1 cellular context compared by ENCODE assay signal in the genomic region with DNA sequence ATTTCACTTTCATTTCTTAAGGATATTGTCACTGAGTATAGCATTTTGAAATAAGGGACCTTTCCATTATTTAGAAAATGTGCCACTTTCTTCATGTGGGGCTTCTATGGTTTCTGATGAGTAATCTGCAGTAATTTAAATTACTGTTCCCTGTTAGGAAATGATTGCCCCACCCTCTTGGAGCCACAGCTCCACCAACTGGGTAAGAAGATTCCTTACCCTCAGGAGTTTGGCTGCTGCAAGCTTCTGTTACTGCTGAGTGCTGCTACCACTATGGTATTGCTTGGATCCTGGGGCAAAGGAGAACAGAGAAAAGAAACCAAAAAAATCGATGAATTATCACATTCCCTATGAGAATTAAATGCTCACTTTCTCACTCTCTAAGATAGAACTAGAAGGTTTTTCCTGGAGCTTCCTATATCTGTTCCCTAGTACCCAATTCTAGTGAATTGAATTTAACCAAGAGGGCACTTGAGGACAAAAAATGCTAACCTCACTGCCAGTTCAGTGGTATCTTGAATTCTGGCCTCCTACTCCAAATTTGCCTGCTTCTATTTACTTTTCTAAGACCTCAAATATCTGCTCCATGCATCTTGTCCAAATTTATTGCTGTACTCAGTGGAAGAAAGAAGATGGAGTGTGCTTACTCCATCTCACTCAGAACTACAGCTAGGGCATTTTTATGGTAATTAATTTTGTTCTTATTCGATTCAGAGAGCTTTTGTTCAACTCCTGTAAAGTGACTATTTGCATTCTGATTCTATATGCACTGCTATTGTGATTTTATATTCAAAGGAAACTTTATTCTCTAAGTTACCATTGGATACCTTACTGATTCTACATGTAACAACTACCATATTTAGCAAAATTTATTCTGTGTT.
TF ChIP-seq lines count a peak whose summit lies in the region.

No MANE protein-coding gene starts in this region.

TF ChIP-seq in HepG2, 621 proteins besides CTCF, POLR2A, EP300 and RAD21 (continued from another document):
- TF ChIP-seq AKNA (CRISPR knock-in tag; IDR thresholded peaks at IDR 0.05; ENCODE audit: borderline replicate concordance) (no peak), KLF6 (CRISPR knock-in tag; IDR thresholded peaks at IDR 0.05) (no peak), ZNF879 (CRISPR knock-in tag; IDR thresholded peaks at IDR 0.05) (no peak), TOE1 (CRISPR knock-in tag; IDR thresholded peaks at IDR 0.05) (no peak), ZNF792 (CRISPR knock-in tag; IDR thresholded peaks at IDR 0.05) (no peak), AGO2 (optimal IDR thresholded peaks at IDR 0.05; ENCODE audit: low read depth, low read length) (no peak), JUN (CRISPR knock-in tag; IDR thresholded peaks at IDR 0.05) (no peak), HNF1A (IDR thresholded peaks at IDR 0.05; ENCODE audit: low read depth) (no peak), HNF1A (CRISPR knock-in tag; IDR thresholded peaks at IDR 0.05; ENCODE audit: borderline replicate concordance) (no peak), THAP8 (CRISPR knock-in tag; IDR thresholded peaks at IDR 0.05; ENCODE audit: borderline replicate concordance) (no peak), ZKSCAN1 (IDR thresholded peaks at IDR 0.05; ENCODE audit: low read length) (no peak), ZFP37 (CRISPR knock-in tag; IDR thresholded peaks at IDR 0.05; ENCODE audit: borderline replicate concordance) (no peak), SETDB1 (CRISPR knock-in tag; IDR thresholded peaks at IDR 0.05; ENCODE audit: borderline replicate concordance) (no peak), ZNF281 (CRISPR knock-in tag; IDR thresholded peaks at IDR 0.05; ENCODE audit: borderline replicate concordance) (no peak)
- TF ChIP-seq, protein P1, sequence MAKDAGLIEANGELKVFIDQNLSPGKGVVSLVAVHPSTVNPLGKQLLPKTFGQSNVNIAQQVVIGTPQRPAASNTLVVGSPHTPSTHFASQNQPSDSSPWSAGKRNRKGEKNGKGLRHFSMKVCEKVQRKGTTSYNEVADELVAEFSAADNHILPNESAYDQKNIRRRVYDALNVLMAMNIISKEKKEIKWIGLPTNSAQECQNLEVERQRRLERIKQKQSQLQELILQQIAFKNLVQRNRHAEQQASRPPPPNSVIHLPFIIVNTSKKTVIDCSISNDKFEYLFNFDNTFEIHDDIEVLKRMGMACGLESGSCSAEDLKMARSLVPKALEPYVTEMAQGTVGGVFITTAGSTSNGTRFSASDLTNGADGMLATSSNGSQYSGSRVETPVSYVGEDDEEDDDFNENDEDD (CRISPR knock-in tag; IDR thresholded peaks at IDR 0.05; ENCODE audit: borderline replicate concordance): no peak
